ENCODE assay signal across 23 cellular contexts in genomic region chr10:70360215-70360614, GRCh38.
"Had no signal": no experiment of that assay in that cellular context is flagged by ENCODE, and none has a peak within 500 bp of the region (broad histone marks: within the 10 kb centered on the region; RNA-seq: fewer than 3 reads in every experiment).

No MANE protein-coding gene starts in this region.

- H3K27me3 Mint-ChIP-seq: stimulated activated naive CD8-positive, alpha-beta T cell treated with anti-CD3 and anti-CD28 coated beads, Interleukin-15, amount 100 ng/mL, for 72 hours; type B pancreatic cell had no signal

- H3K27me3 ChIP-seq: left lung, pancreas, tibial nerve, uterus had no signal

- H3K27ac ChIP-seq: left lung, lower lobe of right lung, pancreas, prostate gland, skin epidermis, tibial nerve, uterus had no signal

- H3K36me3 Mint-ChIP-seq: naive thymus-derived CD8-positive, alpha-beta T cell; stimulated activated effector memory CD8-positive, alpha-beta T cell treated with anti-CD3 and anti-CD28 coated beads, Interleukin-12 subunit alpha, Interleukin-12 subunit beta, amount 100 ng/mL, for 72 hours; type B pancreatic cell had no signal

- H3K9me3 Mint-ChIP-seq: immature natural killer cell; naive thymus-derived CD8-positive, alpha-beta T cell; stimulated activated effector memory CD8-positive, alpha-beta T cell treated with anti-CD3 and anti-CD28 coated beads, Interleukin-12 subunit alpha, Interleukin-12 subunit beta, amount 100 ng/mL, for 72 hours; stimulated activated naive CD8-positive, alpha-beta T cell treated with anti-CD3 and anti-CD28 coated beads, Interleukin-15, amount 100 ng/mL, for 72 hours; type B pancreatic cell had no signal

- H3K27ac Mint-ChIP-seq: immature natural killer cell; stimulated activated effector memory CD8-positive, alpha-beta T cell treated with anti-CD3 and anti-CD28 coated beads, Interleukin-12 subunit alpha, Interleukin-12 subunit beta, amount 100 ng/mL, for 72 hours had no signal

- H3K4me3 ChIP-seq: left lung, lower lobe of right lung, pancreas, prostate gland, skin epidermis, tibial nerve, uterus had no signal

- H3K36me3 ChIP-seq: left lung, lower lobe of right lung, pancreas, prostate gland, tibial nerve, uterus had no signal

- H3K4me3 Mint-ChIP-seq: immature natural killer cell; naive thymus-derived CD8-positive, alpha-beta T cell; stimulated activated effector memory CD8-positive, alpha-beta T cell treated with anti-CD3 and anti-CD28 coated beads, Interleukin-12 subunit alpha, Interleukin-12 subunit beta, amount 100 ng/mL, for 72 hours; stimulated activated naive CD8-positive, alpha-beta T cell treated with anti-CD3 and anti-CD28 coated beads, Interleukin-15, amount 100 ng/mL, for 72 hours; type B pancreatic cell had no signal

- H3K9me3 ChIP-seq: left lung, lower lobe of right lung, pancreas, prostate gland, tibial nerve, uterus had no signal

- ATAC-seq: left colon; left lung; lower lobe of right lung; naive thymus-derived CD8-positive, alpha-beta T cell; pancreas; right cardiac atrium; sciatic nerve; stimulated activated effector memory CD8-positive, alpha-beta T cell treated with anti-CD3 and anti-CD28 coated beads, Interleukin-12 subunit alpha, Interleukin-12 subunit beta, amount 100 ng/mL, for 72 hours; stimulated activated naive CD8-positive, alpha-beta T cell treated with anti-CD3 and anti-CD28 coated beads, Interleukin-15, amount 100 ng/mL, for 72 hours had no signal

- DNase-seq: hypothalamus; immature natural killer cell; left colon; left lung; lower lobe of right lung; mammary epithelial cell; mesenchymal stem cell; naive thymus-derived CD8-positive, alpha-beta T cell; pancreas; posterior cingulate gyrus; retina; right cardiac atrium; stimulated activated CD4-positive, alpha-beta T cell treated with anti-CD3 and anti-CD28 coated beads, Interleukin-4, amount 100 ng/mL, for 24 hours; stimulated activated naive CD4-positive, alpha-beta T cell treated with Interleukin-2 at 50 U/mL for 16 hours; stimulated activated naive CD8-positive, alpha-beta T cell treated with anti-CD3 and anti-CD28 coated beads, Interleukin-15, amount 100 ng/mL, for 72 hours; substantia nigra; uterus had no signal

- H3K4me1 ChIP-seq: pancreas, prostate gland had no signal
